29 cellular contexts compared by ENCODE assay signal in the genomic region with DNA sequence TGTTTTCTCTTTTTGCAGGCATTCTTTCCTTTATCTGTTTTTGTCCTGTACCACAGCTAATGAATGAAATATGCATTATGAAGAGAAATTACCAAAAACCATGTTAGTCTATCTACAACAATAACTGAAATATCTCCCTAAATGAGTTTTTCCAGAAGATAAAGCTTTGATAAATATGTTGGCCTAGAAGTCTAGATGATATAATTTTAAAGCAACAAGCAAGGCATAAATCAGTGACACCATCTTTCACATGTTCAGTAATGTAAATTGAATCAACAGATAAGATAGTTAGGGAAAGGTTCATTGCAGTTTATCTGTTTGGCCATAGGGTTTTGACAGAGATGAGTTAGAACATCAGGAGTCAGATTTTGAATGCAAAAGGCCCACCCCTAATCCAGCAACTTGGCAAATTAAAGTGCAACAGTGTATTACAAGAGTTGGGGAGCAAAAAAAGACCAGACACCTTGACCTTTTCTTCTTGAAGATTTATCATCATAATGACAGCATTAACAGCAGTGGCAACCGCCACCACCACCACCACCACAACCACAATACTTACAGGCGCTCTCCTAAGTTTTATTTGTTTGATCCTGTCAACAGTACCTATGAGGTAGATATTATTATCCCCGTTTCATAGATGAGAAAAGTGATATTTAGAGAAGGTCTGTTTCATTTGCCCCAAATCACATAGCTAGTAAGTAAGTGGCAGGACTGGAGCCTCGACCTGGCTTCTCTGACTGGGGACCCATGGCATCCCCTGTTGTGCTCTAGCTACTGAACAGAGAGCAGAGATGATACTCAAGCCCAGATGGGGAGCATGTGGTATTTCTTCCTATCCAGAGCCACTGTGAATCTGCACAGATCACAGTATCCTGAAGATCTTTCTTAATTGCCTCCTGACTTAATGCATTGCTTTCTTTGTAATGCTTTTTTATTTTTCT.
DNase-seq lines count a peak whose midpoint lies in the region; ATAC-seq and TF ChIP-seq lines count a peak whose summit lies in the region.
"Had no signal": no experiment of that assay in that cellular context is flagged by ENCODE, and none has a peak within 500 bp of the region (broad histone marks: within the 10 kb centered on the region; RNA-seq: fewer than 3 reads in every experiment).

No MANE protein-coding gene starts in this region.

- peaks cover 10% of the 10 kb centered on the region for H3K4me1 Mint-ChIP-seq in CD4-positive, alpha-beta T cell (ENCODE audit: low read depth)
- H3K4me1 Mint-ChIP-seq in H9: no peaks in the 10 kb centered on the region
- peaks cover 19% of the 10 kb centered on the region for H3K4me1 Mint-ChIP-seq in activated naive CD8-positive, alpha-beta T cell (ENCODE audit: low read depth)

- H3K4ac ChIP-seq in H9 (ENCODE audit: low read depth, low read length): no peak overlapping the region
- no peak overlapping the region for H3K4ac ChIP-seq in mesenchymal stem cell (ENCODE audit: low read depth in 1 of 2, low read length in 2 of 2)

- H3K23me2 ChIP-seq in H9 (ENCODE audit: insufficient read length, low read depth, low read length, poor library complexity, severe bottlenecking): no peaks in the 10 kb centered on the region

- H4K20me1 ChIP-seq in H9 (ENCODE audit: control insufficient read depth, insufficient read depth, insufficient read length): no peaks in the 10 kb centered on the region

- DNase-seq in CD4-positive, alpha-beta T cell: peak in 1 of 10 experiments; percentile 7
- no peak for DNase-seq in H9
- DNase-seq in mesenchymal stem cell: no peak
- no peak for DNase-seq in NCI-H1694 treated with DMSO at 0.1 percent for 48 hours (lab: John Stamatoyannopoulos, UW)
- DNase-seq in mucosa of gallbladder (ENCODE audit: low spot score): no peak
- DNase-seq: activated CD4-positive, alpha-beta T cell treated with anti-CD3 and anti-CD28 coated beads for 4 hours; AML-193; cortex of kidney; DMS 273 treated with DMSO at 0.1 percent for 48 hours; effector memory CD4-positive, alpha-beta T cell; EL; Kasumi-1; NCI-H1417; NCI-H2081; NCI-H526; SHP77; stimulated activated naive CD4-positive, alpha-beta T cell; T-helper 9 cell; testis had no signal

- H3K4me3 Mint-ChIP-seq in CD4-positive, alpha-beta T cell: no peak overlapping the region
- H3K4me3 Mint-ChIP-seq in H9: no peak overlapping the region
- H3K4me3 Mint-ChIP-seq in activated naive CD8-positive, alpha-beta T cell: no peak overlapping the region
- H3K4me3 Mint-ChIP-seq: activated naive CD4-positive, alpha-beta T cell treated with anti-CD3 and anti-CD28 coated beads, Interleukin-2, amount 50 U/mL, for 24 hours had no signal

- H2AK5ac ChIP-seq in H9 (ENCODE audit: insufficient read length, low read length) (no peak overlapping the region), mesenchymal stem cell (ENCODE audit: low read length, severe bottlenecking) (no peak overlapping the region)

- H4K8ac ChIP-seq in H9 (replicated peaks; ENCODE audit: insufficient read length, low read depth, low read length) (no peak overlapping the region), mesenchymal stem cell (ENCODE audit: low read length) (no peak overlapping the region)

- TF ChIP-seq CTCF in CD4-positive, alpha-beta T cell (IDR thresholded peaks at IDR 0.05): no peak
- TF ChIP-seq CTCF in H9 (conservative IDR thresholded peaks at IDR 0.05): no peak

- H3K23ac ChIP-seq in H9 (ENCODE audit: insufficient read length, low read depth, low read length) (no peak overlapping the region), mesenchymal stem cell (ENCODE audit: low read length in 2 of 2) (no peak overlapping the region)

- H4K91ac ChIP-seq in H9 (ENCODE audit: insufficient read length, low read depth, low read length) (no peak overlapping the region), mesenchymal stem cell (ENCODE audit: low read length) (no peak overlapping the region)

- no peaks in the 10 kb centered on the region for H3K9me3 ChIP-seq in CD4-positive, alpha-beta T cell (ENCODE audit: control insufficient read depth, low read length)
- no peaks in the 10 kb centered on the region for H3K9me3 ChIP-seq in H9 (ENCODE audit: control insufficient read depth, low read depth, low read length)
- H3K9me3 ChIP-seq in mesenchymal stem cell (ENCODE audit: control insufficient read depth, low read length): no peaks in the 10 kb centered on the region
- H3K9me3 ChIP-seq: ascending aorta, HAP-1, testis had no signal

- H2BK120ac ChIP-seq in H9 (ENCODE audit: low read depth, low read length, poor library complexity, severe bottlenecking) (no peak overlapping the region), mesenchymal stem cell (ENCODE audit: low read depth, low read length) (no peak overlapping the region)

- no peak overlapping the region for H3K56ac ChIP-seq in H9 (ENCODE audit: insufficient read length, low read depth, low read length)

- no peak overlapping the region for H3K4me2 ChIP-seq in H9 (ENCODE audit: insufficient read depth, insufficient read length, low read length)
- H3K4me2 ChIP-seq in mesenchymal stem cell (ENCODE audit: low read length, poor library complexity, severe bottlenecking): no peak overlapping the region

- peaks cover 0 to 21% of the 10 kb centered on the region in 2 experiments for H3K36me3 ChIP-seq in mesenchymal stem cell (ENCODE audit: control insufficient read depth in 1 of 2, insufficient read depth in 2 of 2, low read depth in 1 of 2, low read length in 2 of 2)
- H3K36me3 ChIP-seq: cardiac muscle cell, HAP-1 had no signal

- H2BK15ac ChIP-seq in H9 (ENCODE audit: low read depth, low read length) (no peak overlapping the region), mesenchymal stem cell (ENCODE audit: low read depth, poor library complexity, severe bottlenecking) (no peak overlapping the region)

- POLR2A ChIA-PET in CD4-positive, alpha-beta T cell (lab: Charles Lee): no interaction called here

- H3T11ph ChIP-seq in H9 (ENCODE audit: low read length): no peak overlapping the region

- H3K79me1 ChIP-seq in H9 (ENCODE audit: insufficient read depth, low read depth, low read length, poor library complexity, severe bottlenecking) (no peaks in the 10 kb centered on the region), mesenchymal stem cell (replicated peaks; ENCODE audit: low read length, poor library complexity, severe bottlenecking) (no peaks in the 10 kb centered on the region)

- H2BK12ac ChIP-seq in H9 (ENCODE audit: insufficient read length, low read depth, low read length): no peak overlapping the region
- H2BK12ac ChIP-seq in mesenchymal stem cell (ENCODE audit: low read length in 2 of 2): no peak overlapping the region

- no peak overlapping the region for H3K27ac ChIP-seq in CD4-positive, alpha-beta T cell (ENCODE audit: low read depth, low read length)
- no peak overlapping the region for H3K27ac ChIP-seq in H9 (ENCODE audit: insufficient read length, low read depth, low read length)
- H3K27ac ChIP-seq in mesenchymal stem cell (ENCODE audit: low read length, poor library complexity, severe bottlenecking): no peak overlapping the region
- H3K27ac ChIP-seq: ascending aorta, cardiac muscle cell, skin epidermis, testis, VCaP had no signal

- H3K27me3 ChIP-seq in CD4-positive, alpha-beta T cell (ENCODE audit: control insufficient read depth, insufficient read depth, low read length): no peaks in the 10 kb centered on the region
- no peaks in the 10 kb centered on the region for H3K27me3 ChIP-seq in H9 (ENCODE audit: insufficient read depth, low read length)
- H3K27me3 ChIP-seq in mesenchymal stem cell (ENCODE audit: control insufficient read depth in 1 of 2, insufficient read depth in 1 of 2, low read length in 2 of 2): no peaks in the 10 kb centered on the region
- H3K27me3 ChIP-seq: ascending aorta, cardiac muscle cell, testis had no signal

- peak overlapping the region; percentile 32 for H3K27ac Mint-ChIP-seq in CD4-positive, alpha-beta T cell
- H3K27ac Mint-ChIP-seq in H9: peak overlapping the region in 2 of 3 experiments; percentile 25 to 87; a peak in 4 of 7 replicates
- H3K27ac Mint-ChIP-seq in activated naive CD8-positive, alpha-beta T cell: peak overlapping the region; percentile 43
- H3K27ac Mint-ChIP-seq: activated naive CD4-positive, alpha-beta T cell treated with anti-CD3 and anti-CD28 coated beads, Interleukin-2, amount 50 U/mL, for 24 hours had no signal

- CTCF ChIA-PET in CD4-positive, alpha-beta T cell (lab: Charles Lee): interaction anchor here (0.6 to 0.7 kb wide), 2 partner anchors 12 to 194 kb away, joined by 3 to 4 read pairs; no protein-coding TSS in a partner anchor

- H2BK20ac ChIP-seq in H9 (ENCODE audit: low read depth, low read length, poor library complexity, severe bottlenecking): no peak overlapping the region

- H3K4me1 ChIP-seq in H9 (ENCODE audit: insufficient read depth, low read length) (no peaks in the 10 kb centered on the region), mesenchymal stem cell (ENCODE audit: control insufficient read depth, insufficient read depth, low read depth, low read length) (peaks cover 4% of the 10 kb centered on the region)
- H3K4me1 ChIP-seq: ascending aorta, HAP-1, testis had no signal

- H2BK5ac ChIP-seq in H9 (ENCODE audit: insufficient read length, low read length) (no peak overlapping the region), mesenchymal stem cell (ENCODE audit: low read depth, low read length, poor library complexity, severe bottlenecking) (peak overlapping the region; percentile 47)

- no peaks in the 10 kb centered on the region for H3K27me3 Mint-ChIP-seq in CD4-positive, alpha-beta T cell
- no peaks in the 10 kb centered on the region for H3K27me3 Mint-ChIP-seq in H9 (ENCODE audit: low read depth)
- H3K27me3 Mint-ChIP-seq in activated naive CD8-positive, alpha-beta T cell: no peaks in the 10 kb centered on the region
- H3K27me3 Mint-ChIP-seq: activated naive CD4-positive, alpha-beta T cell treated with anti-CD3 and anti-CD28 coated beads, Interleukin-2, amount 50 U/mL, for 24 hours had no signal

- no peak overlapping the region for H3K14ac ChIP-seq in H9 (ENCODE audit: insufficient read depth, low read length)
- no peak overlapping the region for H3K14ac ChIP-seq in mesenchymal stem cell (ENCODE audit: low read length in 2 of 2)

- H3K9me3 Mint-ChIP-seq in CD4-positive, alpha-beta T cell: no peaks in the 10 kb centered on the region
- H3K9me3 Mint-ChIP-seq in H9: no peaks in the 10 kb centered on the region
- H3K9me3 Mint-ChIP-seq in activated naive CD8-positive, alpha-beta T cell (ENCODE audit: low read depth): peaks cover 4% of the 10 kb centered on the region
- H3K9me3 Mint-ChIP-seq: activated naive CD4-positive, alpha-beta T cell treated with anti-CD3 and anti-CD28 coated beads, Interleukin-2, amount 50 U/mL, for 24 hours had no signal

- intact Hi-C loops in CD4-positive, alpha-beta T cell (cut with DNase I, micrococcal nuclease): no loop called here

- peaks cover 58% of the 10 kb centered on the region for H3K36me3 Mint-ChIP-seq in CD4-positive, alpha-beta T cell (ENCODE audit: low read depth)
- H3K36me3 Mint-ChIP-seq in H9 (ENCODE audit: insufficient read depth in 1 of 3, low read depth in 3 of 3): peaks cover 3 to 5% (median 4%) of the 10 kb centered on the region in 3 experiments; a peak in 4 of 7 replicates
- H3K36me3 Mint-ChIP-seq in activated naive CD8-positive, alpha-beta T cell: peaks cover 26% of the 10 kb centered on the region

- H3K79me2 ChIP-seq in H9 (ENCODE audit: insufficient read depth, low read length): no peaks in the 10 kb centered on the region

- H2AFZ ChIP-seq in H9 (ENCODE audit: low read length) (no peak overlapping the region), mesenchymal stem cell (ENCODE audit: low read depth, low read length) (no peak overlapping the region)

- H3K4me3 ChIP-seq in mesenchymal stem cell (ENCODE audit: insufficient read depth in 1 of 2, low read depth in 1 of 2, low read length in 2 of 2): no peak overlapping the region
- H3K4me3 ChIP-seq: ascending aorta, cardiac muscle cell, HAP-1, skin epidermis, testis had no signal

- no peak overlapping the region for H3K9ac ChIP-seq in H9 (ENCODE audit: extremely low read depth, insufficient read length, low read length)
- no peak overlapping the region for H3K9ac ChIP-seq in mesenchymal stem cell (ENCODE audit: low read length)

- no CpG with 5 or more reads among the region's 4 CpGs for WGBS in H9 (ENCODE audit: extremely low coverage, insufficient read length, low lambda C conversion rate)
- WGBS in mesenchymal stem cell: 91% methylated on average over 2 of the region's 4 CpGs

- peak; percentile 29 for ATAC-seq in CD4-positive, alpha-beta T cell (ENCODE audit: poor library complexity)
- no peak for ATAC-seq in GM19035 (IDR thresholded peaks at IDR 0.05; ENCODE audit: unreplicated experiment)
- ATAC-seq: HepG2, Panc1 had no signal

- H3K18ac ChIP-seq in H9 (ENCODE audit: insufficient read length, low read depth, low read length): no peak overlapping the region
- H3K18ac ChIP-seq in mesenchymal stem cell (ENCODE audit: low read depth in 1 of 2, low read length in 2 of 2): no peak overlapping the region

- H4K5ac ChIP-seq in H9 (ENCODE audit: insufficient read length, low read depth, low read length): no peak overlapping the region
